23 cellular contexts compared by ENCODE assay signal in genomic region chr10:49667991-49668390, GRCh38. TPM values are rescaled to one million over a fixed set of nuclear protein-coding genes. Genes with fewer than 3 reads are reported as not detected.
A peak's percentile ranks its signal among the peaks of the same experiment; 100 is the strongest.
DNase-seq lines count a peak whose midpoint lies in the region; ATAC-seq and TF ChIP-seq lines count a peak whose summit lies in the region.
"Had no signal": no experiment of that assay in that cellular context is flagged by ENCODE, and none has a peak within 500 bp of the region (broad histone marks: within the 10 kb centered on the region; RNA-seq: fewer than 3 reads in every experiment).

No MANE protein-coding gene starts in this region.

- no peaks in the 10 kb centered on the region for H3K36me3 ChIP-seq in mammary epithelial cell (ENCODE audit: insufficient read depth, low read length)

- dilution Hi-C loops in mammary epithelial cell (cut with HindIII; ENCODE audit: low sequenced_read_pairs) = no loop called here

- H3K79me2 ChIP-seq in mammary epithelial cell (ENCODE audit: insufficient read depth, low read length) (no peaks in the 10 kb centered on the region), H9 (ENCODE audit: insufficient read depth, low read length) (no peaks in the 10 kb centered on the region)

- H3K23ac ChIP-seq in H9 (ENCODE audit: insufficient read length, low read depth, low read length) = no peak overlapping the region

- no peak overlapping the region; a peak in 1 of 5 replicates for H3K4me3 Mint-ChIP-seq in H9
- H3K4me3 Mint-ChIP-seq in activated naive CD4-positive, alpha-beta T cell treated with anti-CD3 and anti-CD28 coated beads for 36 hours = no peak overlapping the region
- H3K4me3 Mint-ChIP-seq: HFFc6 had no signal

- in situ Hi-C loops in mammary epithelial cell (cut with MboI; ENCODE audit: low sequenced_read_pairs in 2 of 2) = no loop called here

- H3K9ac ChIP-seq in mammary epithelial cell (ENCODE audit: insufficient read depth, low read length) (no peak overlapping the region), H9 (ENCODE audit: extremely low read depth, insufficient read length, low read length) (no peak overlapping the region)
- H3K9ac ChIP-seq: SK-N-SH had no signal

- BruUV-seq in mammary epithelial cell (replicated peaks; lab: Mats Ljungman, UMichigan) = no TSS peak

- no peak overlapping the region for H3K14ac ChIP-seq in H9 (ENCODE audit: insufficient read depth, low read length)

- no peaks in the 10 kb centered on the region for H3K9me3 Mint-ChIP-seq in H9
- H3K9me3 Mint-ChIP-seq in activated naive CD4-positive, alpha-beta T cell treated with anti-CD3 and anti-CD28 coated beads for 36 hours = no peaks in the 10 kb centered on the region
- H3K9me3 Mint-ChIP-seq: HFFc6 had no signal

- no peak for ATAC-seq in HG03045 (IDR thresholded peaks at IDR 0.05; ENCODE audit: unreplicated experiment)
- no peak for ATAC-seq in GM18868 (IDR thresholded peaks at IDR 0.05; ENCODE audit: unreplicated experiment)

- peak; percentile 9 for DNase-seq in D341Med (ENCODE audit: low spot score)
- peak; percentile 41 for DNase-seq in NB4 (ENCODE audit: low read depth)
- DNase-seq in mammary epithelial cell = peak; percentile 35
- peak; percentile 37 for DNase-seq in islet precursor cell
- DNase-seq in H9 = no peak
- no peak for DNase-seq in activated naive CD4-positive, alpha-beta T cell treated with anti-CD3 and anti-CD28 coated beads for 36 hours
- DNase-seq: 8988T, COR-L47, DMS153, HFFc6, IMR-90, Kasumi-1, NCI-H1105 treated with DMSO at 0.1 percent for 48 hours, NCI-H2081 treated with DMSO at 0.1 percent for 48 hours, NCI-H774, SHP77 treated with DMSO at 0.1 percent for 48 hours, SK-N-SH had no signal

- no peak overlapping the region for H3K18ac ChIP-seq in H9 (ENCODE audit: insufficient read length, low read depth, low read length)

- no peak overlapping the region for H4K8ac ChIP-seq in H9 (replicated peaks; ENCODE audit: insufficient read length, low read depth, low read length)

- H3K27me3 ChIP-seq in mammary epithelial cell (ENCODE audit: insufficient read depth, low read length) (no peaks in the 10 kb centered on the region), H9 (ENCODE audit: insufficient read depth, low read length) (peaks cover 3% of the 10 kb centered on the region; the same call in 1 of the 2 replicates)

- intact Hi-C loops in mammary epithelial cell (cut with micrococcal nuclease) = no loop called here
- intact Hi-C loops in activated naive CD4-positive, alpha-beta T cell treated with anti-CD3 and anti-CD28 coated beads for 36 hours (cut with micrococcal nuclease) = no loop called here

- H3K9me3 ChIP-seq in mammary epithelial cell (replicated peaks; ENCODE audit: insufficient read depth, low read length) (no peaks in the 10 kb centered on the region), H9 (ENCODE audit: control insufficient read depth, low read depth, low read length) (no peaks in the 10 kb centered on the region)
- H3K9me3 ChIP-seq: SK-N-SH had no signal

- H3K4me2 ChIP-seq in mammary epithelial cell (ENCODE audit: insufficient read depth, low read depth, low read length) = no peak overlapping the region
- no peak overlapping the region for H3K4me2 ChIP-seq in H9 (ENCODE audit: insufficient read depth, insufficient read length, low read length)
- H3K4me2 ChIP-seq: SK-N-SH had no signal

- H3K4me3 ChIP-seq in NB4 (ENCODE audit: low read depth, low read length) (no peak overlapping the region), mammary epithelial cell (replicated peaks in 1 of 3; ENCODE audit: insufficient read depth in 1 of 3, low read depth in 2 of 3, low read length in 3 of 3) (no peak overlapping the region)

- no peak overlapping the region for H3T11ph ChIP-seq in H9 (ENCODE audit: low read length)

- H2BK20ac ChIP-seq in H9 (ENCODE audit: low read depth, low read length, poor library complexity, severe bottlenecking) = no peak overlapping the region

- no peak overlapping the region; a peak in 1 of 7 replicates for H3K27ac Mint-ChIP-seq in H9
- H3K27ac Mint-ChIP-seq in activated naive CD4-positive, alpha-beta T cell treated with anti-CD3 and anti-CD28 coated beads for 36 hours = no peak overlapping the region
- H3K27ac Mint-ChIP-seq: HFFc6 had no signal

- no peak overlapping the region for H3K4ac ChIP-seq in H9 (ENCODE audit: low read depth, low read length)

- no peak overlapping the region for H2AK5ac ChIP-seq in H9 (ENCODE audit: insufficient read length, low read length)

- H3K79me1 ChIP-seq in H9 (ENCODE audit: insufficient read depth, low read depth, low read length, poor library complexity, severe bottlenecking) = no peaks in the 10 kb centered on the region

- no peak overlapping the region for H3K56ac ChIP-seq in H9 (ENCODE audit: insufficient read length, low read depth, low read length)

- no peak overlapping the region for H4K91ac ChIP-seq in H9 (ENCODE audit: insufficient read length, low read depth, low read length)

- H3K4me1 Mint-ChIP-seq in H9 = peaks cover 0 to 4% of the 10 kb centered on the region in 2 experiments; a peak in 1 of 4 replicates
- no peaks in the 10 kb centered on the region for H3K4me1 Mint-ChIP-seq in activated naive CD4-positive, alpha-beta T cell treated with anti-CD3 and anti-CD28 coated beads for 36 hours (ENCODE audit: low read depth)

- no peak overlapping the region for H2BK5ac ChIP-seq in H9 (ENCODE audit: insufficient read length, low read length)

- no peaks in the 10 kb centered on the region for H3K23me2 ChIP-seq in H9 (ENCODE audit: insufficient read length, low read depth, low read length, poor library complexity, severe bottlenecking)

- TF ChIP-seq POLR2A in NB4 (IDR thresholded peaks at IDR 0.05; ENCODE audit: extremely low read depth, insufficient read length) = no peak

- WGBS in mammary epithelial cell (ENCODE audit: low coverage, missing lambda C conversion rate) = 48% methylated on average over 2 of the region's 2 CpGs
- WGBS in H9 (ENCODE audit: extremely low coverage, insufficient read length, low lambda C conversion rate) = no CpG with 5 or more reads among the region's 2 CpGs

- no peak overlapping the region for H2BK15ac ChIP-seq in H9 (ENCODE audit: low read depth, low read length)

- H4K20me1 ChIP-seq in mammary epithelial cell (ENCODE audit: insufficient read depth, low read length) (no peaks in the 10 kb centered on the region), H9 (ENCODE audit: control insufficient read depth, insufficient read depth, insufficient read length) (no peaks in the 10 kb centered on the region)

- H3K27me3 Mint-ChIP-seq in H9 (ENCODE audit: low read depth) = peaks cover 91% of the 10 kb centered on the region
- H3K27me3 Mint-ChIP-seq in activated naive CD4-positive, alpha-beta T cell treated with anti-CD3 and anti-CD28 coated beads for 36 hours (ENCODE audit: low read depth) = peaks cover 19% of the 10 kb centered on the region

- H2AFZ ChIP-seq in mammary epithelial cell (ENCODE audit: low read depth, low read length) = peak overlapping the region; percentile 52
- H2AFZ ChIP-seq in H9 (ENCODE audit: low read length) = no peak overlapping the region

- no peaks in the 10 kb centered on the region for H3K36me3 Mint-ChIP-seq in H9 (ENCODE audit: insufficient read depth in 1 of 3, low read depth in 3 of 3)
- no peaks in the 10 kb centered on the region for H3K36me3 Mint-ChIP-seq in activated naive CD4-positive, alpha-beta T cell treated with anti-CD3 and anti-CD28 coated beads for 36 hours (ENCODE audit: low read depth)

- TF ChIP-seq CTCF in NB4 (IDR thresholded peaks at IDR 0.05; ENCODE audit: low read depth, low read length) (no peak), mammary epithelial cell (conservative IDR thresholded peaks at IDR 0.05 in 1 of 2, IDR thresholded peaks at IDR 0.05 in 1 of 2; ENCODE audit: extremely low read depth in 1 of 2, insufficient read depth in 1 of 2, low read depth in 1 of 2, low read length in 2 of 2) (no peak), H9 (conservative IDR thresholded peaks at IDR 0.05) (no peak)

- CTCF ChIA-PET in mammary epithelial cell (lab: Charles Lee; ENCODE audit: low non-redundant PET) = no interaction called here
- CTCF ChIA-PET in activated naive CD4-positive, alpha-beta T cell treated with anti-CD3 and anti-CD28 coated beads for 36 hours (lab: Charles Lee) = no interaction called here

- no peak overlapping the region for H4K5ac ChIP-seq in H9 (ENCODE audit: insufficient read length, low read depth, low read length)

- no peak overlapping the region for H2BK12ac ChIP-seq in H9 (ENCODE audit: insufficient read length, low read depth, low read length)

- H3K27ac ChIP-seq in mammary epithelial cell (ENCODE audit: insufficient read depth, low read depth, low read length) (no peak overlapping the region), H9 (ENCODE audit: insufficient read length, low read depth, low read length) (no peak overlapping the region)

- H3K4me1 ChIP-seq in mammary epithelial cell (ENCODE audit: insufficient read depth, low read length) = peaks cover 9% of the 10 kb centered on the region
- H3K4me1 ChIP-seq in H9 (ENCODE audit: insufficient read depth, low read length) = no peaks in the 10 kb centered on the region

- H2BK120ac ChIP-seq in H9 (ENCODE audit: low read depth, low read length, poor library complexity, severe bottlenecking) = no peak overlapping the region

RNA-seq across cellular contexts. Expression of gene C10orf53, which starts 11.5 kb away (rescaled TPM):
- total RNA-seq in mammary epithelial cell (not detected), H9 (2021) (not detected in 2 replicates)
- not detected for polyA plus RNA-seq in mammary epithelial cell
- polyA minus RNA-seq in mammary epithelial cell = not detected
- total RNA-seq in activated naive CD4-positive, alpha-beta T cell treated with anti-CD3 and anti-CD28 coated beads for 36 hours = not detected
- total RNA-seq: H4, HFFc6, IMR-90, NCI-H460, OCI-LY7 had no signal
- polyA plus RNA-seq: AG04450, IMR-90, SK-N-SH had no signal

RNA-seq across cellular contexts. Expression of gene CHAT, which starts 54.2 kb away (rescaled TPM):
- not detected for total RNA-seq in mammary epithelial cell
- polyA plus RNA-seq in mammary epithelial cell = not detected
- not detected for polyA minus RNA-seq in mammary epithelial cell
- not detected in 2 replicates for total RNA-seq in H9 (2021)
- total RNA-seq in activated naive CD4-positive, alpha-beta T cell treated with anti-CD3 and anti-CD28 coated beads for 36 hours = not detected
- total RNA-seq: H4, HFFc6, IMR-90, NCI-H460, OCI-LY7 had no signal
- polyA plus RNA-seq: AG04450, IMR-90, SK-N-SH had no signal

RNA-seq across cellular contexts. Expression of gene SLC18A3, which starts 57.9 kb away (rescaled TPM):
- total RNA-seq in mammary epithelial cell (not detected), H9 (2021) (not detected in 2 replicates)
- not detected for polyA plus RNA-seq in mammary epithelial cell
- polyA minus RNA-seq in mammary epithelial cell = not detected
- not detected for total RNA-seq in activated naive CD4-positive, alpha-beta T cell treated with anti-CD3 and anti-CD28 coated beads for 36 hours
- total RNA-seq: H4, HFFc6, IMR-90, NCI-H460, OCI-LY7 had no signal
- polyA plus RNA-seq: AG04450, IMR-90 had no signal

Comparison
In these comparisons a context has a peak if more than half of its experiments do, and no peak if none do; other contexts are left out.
1. DNase-seq: peak in D341Med (single experiment), NB4 (single experiment), mammary epithelial cell (single experiment) and islet precursor cell (single experiment); none in H9 (single experiment) and activated naive CD4-positive, alpha-beta T cell treated with anti-CD3 and anti-CD28 coated beads for 36 hours (single experiment).